Comparison of ENCODE assay signal across 8 cellular contexts in genomic region chr17:73155410-73156165, GRCh38. TPM values are rescaled to one million over a fixed set of nuclear protein-coding genes. Genes with fewer than 3 reads are reported as not detected.
DNase-seq lines count a peak whose midpoint lies in the region; ATAC-seq and TF ChIP-seq lines count a peak whose summit lies in the region.
"Had no signal": no experiment of that assay in that cellular context is flagged by ENCODE, and none has a peak within 500 bp of the region (broad histone marks: within the 10 kb centered on the region; RNA-seq: fewer than 3 reads in every experiment).

No MANE protein-coding gene starts in this region.

- no peak for TF ChIP-seq CTCF in osteoblast (IDR thresholded peaks at IDR 0.05; ENCODE audit: extremely low read depth, low read depth, low read length)

- in situ Hi-C loops in ACHN (cut with HindIII; ENCODE audit: low pct_ligation_motif_present, low pct_unique_long_range_greater_than_20kb, low sequenced_read_pairs) = loop anchor here (25.0 kb wide), 1 partner anchor 418 kb away; no protein-coding TSS in a partner anchor

- no peak overlapping the region for H3K27ac ChIP-seq in osteoblast (ENCODE audit: low read depth, low read length)
- H3K27ac ChIP-seq: tibial artery had no signal

- peak overlapping the region; percentile 49 for H3K4me2 ChIP-seq in osteoblast (ENCODE audit: insufficient read depth, low read length)

- no peaks in the 10 kb centered on the region for H4K20me1 ChIP-seq in osteoblast (ENCODE audit: insufficient read depth, low read length)

- H3K36me3 ChIP-seq in osteoblast (ENCODE audit: insufficient read depth, low read length) = no peaks in the 10 kb centered on the region
- H3K36me3 ChIP-seq: tibial artery had no signal

- H3K79me2 ChIP-seq in osteoblast (ENCODE audit: insufficient read depth, low read length) = no peaks in the 10 kb centered on the region

- H2AFZ ChIP-seq in osteoblast (ENCODE audit: low read length) = peak overlapping the region; percentile 88

- H3K27me3 ChIP-seq in osteoblast (ENCODE audit: insufficient read depth, low read length) = peaks cover 7% of the 10 kb centered on the region

- H3K4me3 ChIP-seq in osteoblast (ENCODE audit: insufficient read depth, low read length) = no peak overlapping the region
- H3K4me3 ChIP-seq: tibial artery had no signal

- DNase-seq in SK-N-DZ (ENCODE audit: low spot score) (peak; percentile 92), osteoblast (ENCODE audit: insufficient read length, low spot score, missing footprints) (no peak), ACHN (no peak)

- H3K9me3 ChIP-seq in osteoblast (ENCODE audit: low read depth, low read length) = no peaks in the 10 kb centered on the region
- H3K9me3 ChIP-seq: tibial artery had no signal

- ATAC-seq in GM19351 (IDR thresholded peaks at IDR 0.05; ENCODE audit: unreplicated experiment) = peak; percentile 7
- peak; percentile 14 for ATAC-seq in HG03342 (IDR thresholded peaks at IDR 0.05; ENCODE audit: unreplicated experiment)
- no peak for ATAC-seq in GM18907 (IDR thresholded peaks at IDR 0.05; ENCODE audit: unreplicated experiment)
- ATAC-seq in GM19463 (IDR thresholded peaks at IDR 0.05; ENCODE audit: unreplicated experiment) = no peak

- H3K4me1 ChIP-seq in osteoblast (ENCODE audit: insufficient read depth, low read length) = no peaks in the 10 kb centered on the region
- H3K4me1 ChIP-seq: tibial artery had no signal

RNA-seq across cellular contexts. Expression of gene SSTR2, which starts 9.2 kb away (rescaled TPM):
- polyA plus RNA-seq in SK-N-DZ (2014; cell fraction: cytosol; rRNA removed) = 6.3 and 9.3 TPM in 2 replicates
- polyA plus RNA-seq in SK-N-DZ (2014; cell fraction: nucleus; rRNA removed) = 2.3 TPM in 2 replicates
- under 0.01 TPM in 2 replicates for total RNA-seq in osteoblast

RNA-seq across cellular contexts. Expression of gene COG1, which starts 37.3 kb away (rescaled TPM):
- 22.9 and 29.5 TPM in 2 replicates for polyA plus RNA-seq in SK-N-DZ (2014; cell fraction: cytosol; rRNA removed)
- polyA plus RNA-seq in SK-N-DZ (2014; cell fraction: nucleus; rRNA removed) = 42.5 and 60.0 TPM in 2 replicates
- 21.5 and 23.2 TPM in 2 replicates for total RNA-seq in osteoblast

Comparison
In these comparisons a context has a peak if more than half of its experiments do, and no peak if none do; other contexts are left out.
1. ATAC-seq: peak in GM19351 (single experiment) and HG03342 (single experiment); none in GM18907 (single experiment) and GM19463 (single experiment).